ENCODE assay signal across 8 cellular contexts in genomic region chr12:1918081-1918874, GRCh38. TPM values are rescaled to one million over a fixed set of nuclear protein-coding genes. Genes with fewer than 3 reads are reported as not detected.
A peak's percentile ranks its signal among the peaks of the same experiment; 100 is the strongest.
DNase-seq lines count a peak whose midpoint lies in the region; ATAC-seq and TF ChIP-seq lines count a peak whose summit lies in the region.

A gene with protein sequence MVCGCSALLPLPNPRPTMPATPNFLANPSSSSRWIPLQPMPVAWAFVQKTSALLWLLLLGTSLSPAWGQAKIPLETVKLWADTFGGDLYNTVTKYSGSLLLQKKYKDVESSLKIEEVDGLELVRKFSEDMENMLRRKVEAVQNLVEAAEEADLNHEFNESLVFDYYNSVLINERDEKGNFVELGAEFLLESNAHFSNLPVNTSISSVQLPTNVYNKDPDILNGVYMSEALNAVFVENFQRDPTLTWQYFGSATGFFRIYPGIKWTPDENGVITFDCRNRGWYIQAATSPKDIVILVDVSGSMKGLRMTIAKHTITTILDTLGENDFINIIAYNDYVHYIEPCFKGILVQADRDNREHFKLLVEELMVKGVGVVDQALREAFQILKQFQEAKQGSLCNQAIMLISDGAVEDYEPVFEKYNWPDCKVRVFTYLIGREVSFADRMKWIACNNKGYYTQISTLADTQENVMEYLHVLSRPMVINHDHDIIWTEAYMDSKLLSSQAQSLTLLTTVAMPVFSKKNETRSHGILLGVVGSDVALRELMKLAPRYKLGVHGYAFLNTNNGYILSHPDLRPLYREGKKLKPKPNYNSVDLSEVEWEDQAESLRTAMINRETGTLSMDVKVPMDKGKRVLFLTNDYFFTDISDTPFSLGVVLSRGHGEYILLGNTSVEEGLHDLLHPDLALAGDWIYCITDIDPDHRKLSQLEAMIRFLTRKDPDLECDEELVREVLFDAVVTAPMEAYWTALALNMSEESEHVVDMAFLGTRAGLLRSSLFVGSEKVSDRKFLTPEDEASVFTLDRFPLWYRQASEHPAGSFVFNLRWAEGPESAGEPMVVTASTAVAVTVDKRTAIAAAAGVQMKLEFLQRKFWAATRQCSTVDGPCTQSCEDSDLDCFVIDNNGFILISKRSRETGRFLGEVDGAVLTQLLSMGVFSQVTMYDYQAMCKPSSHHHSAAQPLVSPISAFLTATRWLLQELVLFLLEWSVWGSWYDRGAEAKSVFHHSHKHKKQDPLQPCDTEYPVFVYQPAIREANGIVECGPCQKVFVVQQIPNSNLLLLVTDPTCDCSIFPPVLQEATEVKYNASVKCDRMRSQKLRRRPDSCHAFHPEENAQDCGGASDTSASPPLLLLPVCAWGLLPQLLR (minus strand): TSS chr12:1918652. CDS start chr12:1918473, 179 bp downstream.

- H3K9me3 Mint-ChIP-seq in central memory CD8-positive, alpha-beta T cell: no peaks in the 10 kb centered on the region
- H3K9me3 Mint-ChIP-seq in natural killer cell treated with Interleukin-12 subunit alpha and Interleukin-12 subunit beta and Interleukin-15 and Interleukin-18, amount 100 ng/mL, for 72 hours: no peaks in the 10 kb centered on the region

- H3K4me1 Mint-ChIP-seq in central memory CD8-positive, alpha-beta T cell: peaks cover 21% of the 10 kb centered on the region
- H3K4me1 Mint-ChIP-seq in natural killer cell treated with Interleukin-12 subunit alpha and Interleukin-12 subunit beta and Interleukin-15 and Interleukin-18, amount 100 ng/mL, for 72 hours (ENCODE audit: low read depth in 2 of 2): peaks cover 13 to 16% of the 10 kb centered on the region in 2 donors

- peaks cover 1% of the 10 kb centered on the region for H3K36me3 Mint-ChIP-seq in central memory CD8-positive, alpha-beta T cell (ENCODE audit: insufficient read depth)
- no peaks in the 10 kb centered on the region for H3K36me3 Mint-ChIP-seq in natural killer cell treated with Interleukin-12 subunit alpha and Interleukin-12 subunit beta and Interleukin-15 and Interleukin-18, amount 100 ng/mL, for 72 hours

- no peak for ATAC-seq in central memory CD8-positive, alpha-beta T cell (replicated peaks; ENCODE audit: extremely low read depth, poor library complexity, severe bottlenecking)
- ATAC-seq in natural killer cell treated with Interleukin-12 subunit alpha and Interleukin-12 subunit beta and Interleukin-15 and Interleukin-18, amount 100 ng/mL, for 72 hours: no peak
- ATAC-seq in omental fat pad (ENCODE audit: low FRiP score): no peak
- no peak for ATAC-seq in HG02571 (IDR thresholded peaks at IDR 0.05; ENCODE audit: unreplicated experiment)

- POLR2A ChIA-PET in HEK293T (lab: Yijun Ruan, JAX): no interaction called here

- H3K27me3 Mint-ChIP-seq in central memory CD8-positive, alpha-beta T cell: peaks cover 16% of the 10 kb centered on the region
- H3K27me3 Mint-ChIP-seq in natural killer cell treated with Interleukin-12 subunit alpha and Interleukin-12 subunit beta and Interleukin-15 and Interleukin-18, amount 100 ng/mL, for 72 hours: peaks cover 9 to 11% of the 10 kb centered on the region in 2 donors

- DNase-seq in Ammon's horn (ENCODE audit: low spot score): peak; percentile 2
- peak; percentile 4 for DNase-seq in HEK293T (ENCODE audit: extremely low spot score)
- DNase-seq in central memory CD8-positive, alpha-beta T cell (ENCODE audit: low spot score in 2 of 2): peak; percentile 3 to 6
- no peak for DNase-seq in natural killer cell treated with Interleukin-12 subunit alpha and Interleukin-12 subunit beta and Interleukin-15 and Interleukin-18, amount 100 ng/mL, for 72 hours (ENCODE audit: low spot score)
- DNase-seq in omental fat pad (ENCODE audit: low spot score): no peak
- no peak for DNase-seq in SKM-1 treated with dmso at 0.1 percent for 144 hours (lab: John Stamatoyannopoulos, UW; ENCODE audit: unreplicated experiment)
- no peak for DNase-seq in HCEC 1CT

- no peak for TF ChIP-seq CTCF in omental fat pad (IDR thresholded peaks at IDR 0.05)

- no peak within 1 kb of the TSS for H3K27ac Mint-ChIP-seq in central memory CD8-positive, alpha-beta T cell (ENCODE audit: low read depth)
- H3K27ac Mint-ChIP-seq in natural killer cell treated with Interleukin-12 subunit alpha and Interleukin-12 subunit beta and Interleukin-15 and Interleukin-18, amount 100 ng/mL, for 72 hours: peak within 1 kb of the TSS in 1 of 2 donors; percentile 39

- H3K4me3 Mint-ChIP-seq in central memory CD8-positive, alpha-beta T cell: peak within 1 kb of the TSS; percentile 64
- peak within 1 kb of the TSS; percentile 45 for H3K4me3 Mint-ChIP-seq in natural killer cell treated with Interleukin-12 subunit alpha and Interleukin-12 subunit beta and Interleukin-15 and Interleukin-18, amount 100 ng/mL, for 72 hours

- CTCF ChIA-PET in HEK293T (lab: Yijun Ruan, JAX): interaction anchor here (1.1 kb wide), 1 partner anchor 100 kb away, joined by 3 read pairs; no protein-coding TSS in a partner anchor

TF ChIP-seq in HEK293T, 16 proteins besides CTCF, POLR2A, EP300 and RAD21:
- no peak for TF ChIP-seq ZNF384 (IDR thresholded peaks at IDR 0.05)
- TF ChIP-seq SP1 (IDR thresholded peaks at IDR 0.05): no peak
- no peak for TF ChIP-seq TARDBP (IDR thresholded peaks at IDR 0.05)

RNA-seq across cellular contexts. Expression of the gene that starts here (rescaled TPM):
- 10 to 100 TPM in 1 of 2 donors, 1 to 10 TPM in 1; 4.5 to 12.1 TPM for total RNA-seq in natural killer cell treated with Interleukin-12 subunit alpha and Interleukin-12 subunit beta and Interleukin-15 and Interleukin-18, amount 100 ng/mL, for 72 hours
- 10 to 100 TPM in 1 of 4 donors, 1 to 10 TPM in 3; 3.9 to 13.0 (median 6.8) TPM for total RNA-seq in omental fat pad

Comparison
In these comparisons a context has a peak if more than half of its experiments do, and no peak if none do; other contexts are left out.
1. DNase-seq: peak in Ammon's horn (single experiment), HEK293T (single experiment) and central memory CD8-positive, alpha-beta T cell (2 of 2); none in natural killer cell treated with Interleukin-12 subunit alpha and Interleukin-12 subunit beta and Interleukin-15 and Interleukin-18, amount 100 ng/mL, for 72 hours (single experiment), omental fat pad (single experiment), SKM-1 treated with dmso at 0.1 percent for 144 hours (single experiment) and HCEC 1CT (single experiment).